ENCODE assay signal across 8 cellular contexts in the genomic region with DNA sequence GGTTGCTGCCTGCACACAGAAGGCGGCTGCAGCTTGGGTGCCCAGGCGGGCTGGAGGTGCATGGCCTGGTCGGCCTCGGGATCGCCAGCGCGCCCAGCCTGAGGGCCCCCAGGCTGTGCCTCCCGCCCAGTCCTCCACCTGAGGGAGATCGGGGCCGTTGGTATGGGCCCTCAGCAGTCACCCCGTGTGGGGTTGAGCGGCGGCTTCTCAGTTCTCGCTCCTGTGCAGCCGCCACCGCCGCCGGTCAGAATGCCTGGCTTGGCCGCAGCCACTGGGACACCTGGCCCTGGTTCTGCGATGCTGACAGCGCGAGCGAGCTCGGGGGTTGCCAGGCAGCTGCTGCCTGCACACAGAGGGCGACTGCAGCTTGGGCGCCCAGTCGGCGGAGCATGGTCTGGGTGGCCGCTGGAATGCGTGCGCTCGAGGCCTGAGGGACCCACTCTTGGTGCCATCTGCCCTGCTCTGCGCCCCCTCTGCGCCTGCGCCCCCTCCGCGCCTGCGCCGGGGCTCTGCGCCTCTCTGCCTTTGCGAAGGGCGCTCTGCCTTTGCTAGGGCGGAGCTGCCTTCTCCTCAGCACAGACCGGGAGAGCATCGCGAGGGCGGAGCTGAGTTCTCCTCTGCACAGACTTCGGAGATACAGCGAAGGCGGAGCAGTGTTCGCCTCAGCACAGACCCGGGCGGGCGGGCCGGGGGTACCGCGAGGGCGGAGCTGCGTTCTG.
A peak's percentile ranks its signal among the peaks of the same experiment; 100 is the strongest.
DNase-seq lines count a peak whose midpoint lies in the region; ATAC-seq and TF ChIP-seq lines count a peak whose summit lies in the region.
"Not testable (repeated sequence)": the region's sequence is repeated elsewhere in the genome, so short reads cannot be mapped to it uniquely, and the experiment has no call there.

No MANE protein-coding gene starts in this region.

- H3K9me3 ChIP-seq in DOHH2 (ENCODE audit: control insufficient read depth, insufficient read depth, low read length); adrenal gland (replicated peaks in 1 of 3); neutrophil: not testable (repeated sequence)

- H3K4me1 ChIP-seq in DOHH2 (ENCODE audit: control insufficient read depth, low read length); adrenal gland (replicated peaks in 1 of 2); neutrophil (ENCODE audit: control insufficient read depth in 1 of 2, insufficient read depth in 1 of 2, low read depth in 1 of 2, low read length in 1 of 2): not testable (repeated sequence)

- H3K4me3 ChIP-seq in DOHH2 (ENCODE audit: low read length): peak overlapping the region; percentile 75
- H3K4me3 ChIP-seq in adrenal gland: peak overlapping the region in 2 of 4 donors; percentile 22 to 50
- H3K4me3 ChIP-seq in neutrophil (ENCODE audit: low read depth in 1 of 2, low read length in 1 of 2): peak overlapping the region; percentile 54 to 56

- H3K27me3 ChIP-seq in DOHH2 (ENCODE audit: control insufficient read depth, low read length); adrenal gland: not testable (repeated sequence)
- peaks cover 51% of the 10 kb centered on the region for H3K27me3 ChIP-seq in neutrophil

- WGBS in adrenal gland, 4 donors: 6 to 7% methylated on average over 40 to 45 of the region's 59 CpGs; no CpG with 5 or more reads in 2 of the 4 donors

- not testable (repeated sequence) for H3K36me3 ChIP-seq in DOHH2 (ENCODE audit: control insufficient read depth, low read length); adrenal gland (replicated peaks in 1 of 2); neutrophil

- not testable (repeated sequence) for H4K20me1 ChIP-seq in DOHH2 (ENCODE audit: control insufficient read depth, insufficient read depth, low read depth, low read length)

- intact Hi-C loops in adrenal gland (cut with DNase I); Right ventricle myocardium inferior (cut with DNase I): not testable (repeated sequence)

- H3K79me2 ChIP-seq in DOHH2 (ENCODE audit: control insufficient read depth, low read length): peaks cover 13% of the 10 kb centered on the region

- H3K27ac ChIP-seq in DOHH2 (ENCODE audit: low read depth, low read length) (peak overlapping the region; percentile 65), adrenal gland (peak overlapping the region in 1 of 5 donors; percentile 34)
- not testable (repeated sequence) for H3K27ac ChIP-seq in neutrophil

- not testable (repeated sequence) for TF ChIP-seq CTCF in DOHH2 (IDR thresholded peaks at IDR 0.05; ENCODE audit: low read depth, low read length, poor library complexity, severe bottlenecking); adrenal gland (IDR thresholded peaks at IDR 0.05); neutrophil (IDR thresholded peaks at IDR 0.05)

- not testable (repeated sequence) for H3K9me2 ChIP-seq in DOHH2 (replicated peaks; ENCODE audit: control insufficient read depth, low read length)

- H3F3A ChIP-seq in DOHH2 (ENCODE audit: control insufficient read depth, insufficient read depth): not testable (repeated sequence)

- ATAC-seq in GM21423 (IDR thresholded peaks at IDR 0.05; ENCODE audit: unreplicated experiment): peak; percentile 100
- peak; percentile 100 for ATAC-seq in HG03439 (IDR thresholded peaks at IDR 0.05; ENCODE audit: unreplicated experiment)
- ATAC-seq in Right ventricle myocardium inferior: peak; percentile 99

- peak; percentile 58 for DNase-seq in T-helper 22 cell (ENCODE audit: low read depth)
- DNase-seq in adrenal gland: peak; percentile 52 to 81 (median 61)
- peak; percentile 84 for DNase-seq in Right ventricle myocardium inferior (ENCODE audit: missing footprints)
- DNase-seq in stimulated activated CD8-positive, alpha-beta memory T cell treated with anti-CD3 and anti-CD28 coated beads, Interleukin-4, amount 100 ng/mL, for 48 hours: peak; percentile 84

- H3K4me2 ChIP-seq in DOHH2 (ENCODE audit: low read length): peak overlapping the region; percentile 78

- TF ChIP-seq POLR2A in adrenal gland (IDR thresholded peaks at IDR 0.05): peak in 1 of 2 donors; percentile 42
